Comparison of ENCODE assay signal across 24 cellular contexts in genomic region chr10:93274419-93274818, GRCh38.
DNase-seq lines count a peak whose midpoint lies in the region; ATAC-seq, FAIRE-seq and TF ChIP-seq lines count a peak whose summit lies in the region.
"Had no signal": no experiment of that assay in that cellular context is flagged by ENCODE, and none has a peak within 500 bp of the region (broad histone marks: within the 10 kb centered on the region; RNA-seq: fewer than 3 reads in every experiment).

No MANE protein-coding gene starts in this region.

- no peak overlapping the region for H3K4me2 ChIP-seq in K562 (ENCODE audit: insufficient read depth, low read length)

- in situ Hi-C loops in K562 (cut with MboI) (no loop called here), GM13977 (cut with MboI; ENCODE audit: low pct_unique_long_range_greater_than_20kb, low sequenced_read_pairs, unreplicated experiment) (no loop called here)

- no peaks in the 10 kb centered on the region for H3K27me3 Mint-ChIP-seq in Caco-2 (ENCODE audit: insufficient read depth, unreplicated experiment)
- peaks cover 4% of the 10 kb centered on the region for H3K27me3 Mint-ChIP-seq in CD4-positive, alpha-beta T cell

- H3K4me1 ChIP-seq in Caco-2: peaks cover 23% of the 10 kb centered on the region
- H3K4me1 ChIP-seq in HUES64 (ENCODE audit: insufficient read depth, low read length): peaks cover 26% of the 10 kb centered on the region
- H3K4me1 ChIP-seq in K562 (replicated peaks in 1 of 2; ENCODE audit: control insufficient read depth in 2 of 2, insufficient read depth in 2 of 2, low read length in 2 of 2): no peaks in the 10 kb centered on the region

- H3K9me3 Mint-ChIP-seq in Caco-2 (ENCODE audit: unreplicated experiment): no peaks in the 10 kb centered on the region
- H3K9me3 Mint-ChIP-seq in CD4-positive, alpha-beta T cell: peaks cover 2% of the 10 kb centered on the region

- no peak for ATAC-seq in K562
- ATAC-seq in CD4-positive, alpha-beta T cell (ENCODE audit: poor library complexity): no peak
- ATAC-seq: Panc1, T-cell had no signal

- no peak overlapping the region for H2AFZ ChIP-seq in K562 (ENCODE audit: low read depth, low read length)

- intact Hi-C loops in Caco-2 (cut with micrococcal nuclease; ENCODE audit: unreplicated experiment): loop anchor here (2.0 kb wide), 1 partner anchor 14 kb away; no protein-coding TSS in a partner anchor
- intact Hi-C loops in K562 (cut with micrococcal nuclease): no loop called here
- intact Hi-C loops in CD4-positive, alpha-beta T cell (cut with DNase I, micrococcal nuclease): no loop called here

- H3K36me3 ChIP-seq in Caco-2 (ENCODE audit: control insufficient read depth, insufficient read depth, low read length) (no peaks in the 10 kb centered on the region), HUES64 (ENCODE audit: insufficient read depth, low read length) (peaks cover 4% of the 10 kb centered on the region; the same call in 1 of the 2 replicates), K562 (ENCODE audit: control insufficient read depth, insufficient read depth, low read length) (no peaks in the 10 kb centered on the region)
- H3K36me3 ChIP-seq: HAP-1 had no signal

- H3K79me2 ChIP-seq in K562 (ENCODE audit: control insufficient read depth, insufficient read depth, low read length): no peaks in the 10 kb centered on the region

- no peak for FAIRE-seq in K562 (lab: Jason Lieb, UNC)
- FAIRE-seq: D721Med had no signal

- H3K27ac ChIP-seq in HUES64 (ENCODE audit: low read depth, low read length) (peak overlapping the region; percentile 47; the same call in 1 of the 2 replicates), K562 (ENCODE audit: extremely low read depth, low read depth, low read length) (no peak overlapping the region)
- H3K27ac ChIP-seq in CD4-positive, alpha-beta T cell (ENCODE audit: low read depth, low read length): no peak overlapping the region
- H3K27ac ChIP-seq: C4-2B, HL-60 had no signal

- H3K4me3 ChIP-seq in Caco-2 (ENCODE audit: low read depth, low read length): no peak overlapping the region
- no peak overlapping the region for H3K4me3 ChIP-seq in HUES64 (ENCODE audit: low read length)
- no peak overlapping the region for H3K4me3 ChIP-seq in K562
- H3K4me3 ChIP-seq: HAP-1 had no signal

- H3K4me3 Mint-ChIP-seq in Caco-2 (ENCODE audit: unreplicated experiment): no peak overlapping the region
- H3K4me3 Mint-ChIP-seq in CD4-positive, alpha-beta T cell: no peak overlapping the region
- H3K4me3 Mint-ChIP-seq: T-cell had no signal

- H3K9me1 ChIP-seq in K562 (ENCODE audit: control insufficient read depth, insufficient read depth, low read length): no peaks in the 10 kb centered on the region

- TF ChIP-seq EP300 in K562 (IDR thresholded peaks at IDR 0.05; ENCODE audit: low read length): no peak

- no peak for TF ChIP-seq RAD21 in K562 (CRISPR knock-in tag; conservative IDR thresholded peaks at IDR 0.05 in 1 of 2, IDR thresholded peaks at IDR 0.05 in 1 of 2)

- TF ChIP-seq POLR2A in K562 (conservative IDR thresholded peaks at IDR 0.05): no peak

- BruUV-seq in Caco-2 (replicated peaks; lab: Mats Ljungman, UMichigan) (no TSS peak), K562 (replicated peaks; lab: Mats Ljungman, UMichigan) (no TSS peak)

- CTCF ChIA-PET in Caco-2 (lab: Charles Lee) (no interaction called here), K562 (lab: Yijun Ruan, JAX; ENCODE audit: low intra/inter-chr PET ratio) (no interaction called here)
- CTCF ChIA-PET in CD4-positive, alpha-beta T cell (lab: Charles Lee): no interaction called here

- DNase-seq in Caco-2 (peak; percentile 72 to 81), K562 (ENCODE audit: extremely low read depth in 1 of 4, low spot score in 3 of 4) (no peak), islet precursor cell (peak; percentile 71), GM13977 (ENCODE audit: low spot score) (no peak), amniotic stem cell (lab: John Stamatoyannopoulos, UW) (no peak), NAMALWA (ENCODE audit: low spot score) (no peak)
- DNase-seq in CD4-positive, alpha-beta T cell: no peak
- DNase-seq: 8988T, AML-193, DMS53, GF-D8, NCI-H1092 treated with DMSO at 0.1 percent for 48 hours, NCI-H146, NCI-H2029, NCI-H226, NCI-H524 treated with DMSO at 0.1 percent for 48 hours, NCI-H82, T-cell had no signal

- no peaks in the 10 kb centered on the region for H4K20me1 ChIP-seq in K562 (replicated peaks; ENCODE audit: control insufficient read depth, insufficient read depth, low read length)

- WGBS in HUES64: 42% methylated on average over 4 of the region's 4 CpGs
- 0% methylated on average over 4 of the region's 4 CpGs for WGBS in K562 (ENCODE audit: insufficient coverage, low coverage, missing lambda C conversion rate)

- H3K36me3 Mint-ChIP-seq in Caco-2 (ENCODE audit: insufficient read depth, unreplicated experiment): peaks cover 6% of the 10 kb centered on the region
- no peaks in the 10 kb centered on the region for H3K36me3 Mint-ChIP-seq in CD4-positive, alpha-beta T cell (ENCODE audit: low read depth)
- H3K36me3 Mint-ChIP-seq: T-cell had no signal

- no peak overlapping the region for H3K9ac ChIP-seq in HUES64 (ENCODE audit: low read depth, low read length)
- no peak overlapping the region for H3K9ac ChIP-seq in K562 (ENCODE audit: insufficient read depth in 1 of 2, low read depth in 2 of 2, low read length in 2 of 2)

- H3K27me3 ChIP-seq in Caco-2 (replicated peaks; ENCODE audit: control insufficient read depth, insufficient read depth, low read length): no peaks in the 10 kb centered on the region
- no peaks in the 10 kb centered on the region for H3K27me3 ChIP-seq in HUES64 (ENCODE audit: insufficient read depth, low read length)
- peaks cover 0 to 6% of the 10 kb centered on the region in 2 experiments; a peak in 1 of 5 replicates for H3K27me3 ChIP-seq in K562 (ENCODE audit: control insufficient read depth in 2 of 2, insufficient read depth in 2 of 2, low read length in 2 of 2)
- no peaks in the 10 kb centered on the region for H3K27me3 ChIP-seq in CD4-positive, alpha-beta T cell (ENCODE audit: control insufficient read depth, insufficient read depth, low read length)

- H3K9me3 ChIP-seq in Caco-2: peaks cover 12% of the 10 kb centered on the region
- H3K9me3 ChIP-seq in HUES64 (ENCODE audit: insufficient read depth, low read depth, low read length): peaks cover 10% of the 10 kb centered on the region
- no peaks in the 10 kb centered on the region for H3K9me3 ChIP-seq in K562 (replicated peaks; ENCODE audit: control insufficient read depth, insufficient read depth, low read depth, low read length)
- no peaks in the 10 kb centered on the region for H3K9me3 ChIP-seq in CD4-positive, alpha-beta T cell (ENCODE audit: control insufficient read depth, low read length)

- H3K4me1 Mint-ChIP-seq in Caco-2 (ENCODE audit: low read depth, unreplicated experiment): peaks cover 14% of the 10 kb centered on the region
- H3K4me1 Mint-ChIP-seq in CD4-positive, alpha-beta T cell (ENCODE audit: low read depth): no peaks in the 10 kb centered on the region
- H3K4me1 Mint-ChIP-seq: T-cell had no signal

- H3K27ac Mint-ChIP-seq in Caco-2 (ENCODE audit: unreplicated experiment): peak overlapping the region; percentile 94
- H3K27ac Mint-ChIP-seq in CD4-positive, alpha-beta T cell: no peak overlapping the region
- H3K27ac Mint-ChIP-seq: T-cell had no signal

- no peak for TF ChIP-seq CTCF in Caco-2 (IDR thresholded peaks at IDR 0.05; ENCODE audit: insufficient read depth in 1 of 2, low read depth in 1 of 2, low read length in 1 of 2, severe bottlenecking in 1 of 2, unreplicated experiment in 1 of 2)
- no peak for TF ChIP-seq CTCF in K562 (IDR thresholded peaks at IDR 0.05 in 2 of 3, conservative IDR thresholded peaks at IDR 0.05 in 1 of 3; ENCODE audit: insufficient read depth in 2 of 3, low read depth in 1 of 3, low read length in 3 of 3)
- no peak for TF ChIP-seq CTCF in GM13977 (IDR thresholded peaks at IDR 0.05; ENCODE audit: extremely low read depth, insufficient read depth, missing control alignments)
- TF ChIP-seq CTCF in CD4-positive, alpha-beta T cell (IDR thresholded peaks at IDR 0.05): no peak

- POLR2A ChIA-PET in Caco-2 (lab: Charles Lee): no interaction called here
- POLR2A ChIA-PET in K562 (lab: Yijun Ruan, JAX): no interaction called here
- POLR2A ChIA-PET in CD4-positive, alpha-beta T cell (lab: Charles Lee): no interaction called here

TF ChIP-seq in K562, 482 proteins besides CTCF, POLR2A, EP300 and RAD21 (continues in another document):
- TF ChIP-seq ZNF511 (CRISPR knock-in tag; IDR thresholded peaks at IDR 0.05) (no peak), MLLT1 (IDR thresholded peaks at IDR 0.05) (no peak), DDX20 (tag; IDR thresholded peaks at IDR 0.05; ENCODE audit: low read depth) (0 out of 2 replicates have a peak, but pooled peaks have one; percentile 27), NR2C2 (CRISPR knock-in tag; IDR thresholded peaks at IDR 0.05) (no peak), NR2C2 (tag; IDR thresholded peaks at IDR 0.05) (0 out of 2 replicates have a peak, but pooled peaks have one; percentile 23), ZNF766 (CRISPR knock-in tag; conservative IDR thresholded peaks at IDR 0.05) (0 out of 2 replicates have a peak, but pooled peaks have one; percentile 20), PTTG1 (tag; IDR thresholded peaks at IDR 0.05; ENCODE audit: low read depth) (peak; percentile 58; the same call in 1 of the 2 replicates), TEAD1 (CRISPR knock-in tag; IDR thresholded peaks at IDR 0.05) (peak in 1 of 2 experiments; percentile 73; a peak in 1 of 4 replicates), CBX5 (IDR thresholded peaks at IDR 0.05; ENCODE audit: borderline replicate concordance, low read depth) (no peak)

Comparison
In these comparisons a context has a peak if more than half of its experiments do, and no peak if none do; other contexts are left out.
1. DNase-seq: peak in Caco-2 (2 of 2) and islet precursor cell (single experiment); none in K562 (0 of 4), GM13977 (single experiment), amniotic stem cell (single experiment), CD4-positive, alpha-beta T cell (0 of 10) and NAMALWA (single experiment).